Comparison of ENCODE assay signal across 8 cellular contexts in genomic region chr15:63610209-63610841, GRCh38. TPM values are rescaled to one million over a fixed set of nuclear protein-coding genes. Genes with fewer than 3 reads are reported as not detected.
DNase-seq lines count a peak whose midpoint lies in the region; ATAC-seq lines count a peak whose summit lies in the region.

No MANE protein-coding gene starts in this region.

- H3K9ac ChIP-seq in mesendoderm (ENCODE audit: low read length): no peak overlapping the region

- no CpG with 5 or more reads among the region's 6 CpGs for WGBS in mesendoderm (ENCODE audit: extremely low coverage, insufficient coverage, low lambda C conversion rate)

- no peak overlapping the region for H3K56ac ChIP-seq in mesendoderm (ENCODE audit: low read length)

- H3K27ac ChIP-seq in mesendoderm (ENCODE audit: low read depth, low read length): no peak overlapping the region

- peak; percentile 64 for ATAC-seq in GM18502 (IDR thresholded peaks at IDR 0.05; ENCODE audit: poor library complexity, unreplicated experiment)
- peak; percentile 68 for ATAC-seq in HG03469 (IDR thresholded peaks at IDR 0.05; ENCODE audit: unreplicated experiment)

- no peak overlapping the region for H3K4ac ChIP-seq in mesendoderm (ENCODE audit: low read depth, low read length)

- no peak overlapping the region for H3K4me2 ChIP-seq in mesendoderm (ENCODE audit: low read length)

- H3K27me3 ChIP-seq in mesendoderm (ENCODE audit: insufficient read depth, low read length, poor library complexity): no peaks in the 10 kb centered on the region

- H3K23ac ChIP-seq in mesendoderm (ENCODE audit: low read length): no peak overlapping the region

- H2AK5ac ChIP-seq in mesendoderm (ENCODE audit: low read length): no peak overlapping the region

- H3K4me3 ChIP-seq in mesendoderm (ENCODE audit: low read length): no peak overlapping the region

- no peak overlapping the region for H2BK15ac ChIP-seq in mesendoderm (replicated peaks; ENCODE audit: low read depth)

- H4K5ac ChIP-seq in mesendoderm (ENCODE audit: low read length): no peak overlapping the region

- no peaks in the 10 kb centered on the region for H3K4me1 ChIP-seq in mesendoderm (ENCODE audit: control insufficient read depth, low read depth, low read length)

- H3K18ac ChIP-seq in mesendoderm (ENCODE audit: low read length): no peak overlapping the region

- H4K8ac ChIP-seq in mesendoderm (ENCODE audit: low read depth, low read length): no peak overlapping the region

- no peaks in the 10 kb centered on the region for H3K79me2 ChIP-seq in mesendoderm (ENCODE audit: control insufficient read depth, insufficient read depth, low read length)

- DNase-seq in A172 (ENCODE audit: low spot score): peak; percentile 86
- DNase-seq in NCI-H82 (lab: John Stamatoyannopoulos, UW): peak; percentile 98
- peak; percentile 76 to 84 for DNase-seq in activated CD4-positive, alpha-beta T cell treated with anti-CD3 and anti-CD28 coated beads, Interleukin-2, amount 50 U/mL, for 48 hours
- DNase-seq in effector CD8-positive, alpha-beta T cell (lab: John Stamatoyannopoulos, UW): peak; percentile 42
- peak; percentile 91 for DNase-seq in mesendoderm
- DNase-seq in stimulated activated CD8-positive, alpha-beta memory T cell treated with anti-CD3 and anti-CD28 coated beads, Interleukin-12 subunit alpha, Interleukin-12 subunit beta, amount 100 ng/mL, for 4 hours (ENCODE audit: low read depth): peak; percentile 49

- H2BK120ac ChIP-seq in mesendoderm (ENCODE audit: low read depth, low read length): no peak overlapping the region

- H3K79me1 ChIP-seq in mesendoderm (ENCODE audit: low read length): no peaks in the 10 kb centered on the region

- no peak overlapping the region for H2BK5ac ChIP-seq in mesendoderm (ENCODE audit: low read length)

- no peaks in the 10 kb centered on the region for H3K36me3 ChIP-seq in mesendoderm (ENCODE audit: control insufficient read depth, insufficient read depth, low read length)

RNA-seq across cellular contexts. Expression of gene FBXL22, which starts 13.1 kb away (rescaled TPM):
- total RNA-seq in A172 (2014; rRNA removed; shearing (Covaris generic)): not detected in 2 replicates
- polyA plus RNA-seq in mesendoderm (2013, experiment 1 of 2): 0.39 TPM
- 0.42 TPM for polyA plus RNA-seq in mesendoderm (2013, experiment 2 of 2)

Comparison
In these comparisons a context has a peak if more than half of its experiments do, and no peak if none do; other contexts are left out.
1. DNase-seq: peak in every context shown above with its lines; median percentile 98 in NCI-H82; 91 in mesendoderm; 86 in A172; 80 in activated CD4-positive, alpha-beta T cell treated with anti-CD3 and anti-CD28 coated beads, Interleukin-2, amount 50 U/mL, for 48 hours; 49 in stimulated activated CD8-positive, alpha-beta memory T cell treated with anti-CD3 and anti-CD28 coated beads, Interleukin-12 subunit alpha, Interleukin-12 subunit beta, amount 100 ng/mL, for 4 hours; 42 in effector CD8-positive, alpha-beta T cell.